In the genomic region with DNA sequence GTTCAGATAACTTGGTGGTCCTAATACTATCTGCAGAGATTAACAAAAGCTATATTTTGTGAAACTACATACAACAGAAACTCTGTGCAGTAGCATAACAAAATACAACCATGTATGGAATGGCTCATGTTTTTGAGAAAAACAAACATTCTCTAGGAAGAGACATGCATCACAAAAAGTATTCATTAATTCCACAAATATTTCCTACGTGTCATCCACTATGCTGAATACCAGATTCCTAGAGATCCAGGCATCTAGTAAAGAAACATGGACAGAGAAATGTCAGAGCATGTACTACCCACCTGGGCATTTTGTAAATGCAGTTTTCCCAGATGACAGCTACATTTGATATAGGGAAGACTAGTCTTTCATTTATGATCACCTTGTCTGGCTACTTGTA, we compare ENCODE assay signal across 34 cellular contexts.
"Had no signal": no experiment of that assay in that cellular context is flagged by ENCODE, and none has a peak within 500 bp of the region (broad histone marks: within the 10 kb centered on the region; RNA-seq: fewer than 3 reads in every experiment).

No MANE protein-coding gene starts in this region.

- H3K36me3 ChIP-seq: ascending aorta, breast epithelium, cardiac muscle cell, esophagus squamous epithelium, WERI-Rb-1 had no signal

- H2AFZ ChIP-seq: hepatocyte had no signal

- FAIRE-seq: endometrium, endothelial cell of umbilical vein had no signal

- H3K9me3 ChIP-seq: ascending aorta, breast epithelium, esophagus squamous epithelium, gastroesophageal sphincter, heart right ventricle had no signal

- H3K27ac ChIP-seq: ascending aorta, breast epithelium, cardiac muscle cell, epithelial cell of prostate, esophagus squamous epithelium, gastroesophageal sphincter, heart right ventricle, hepatocyte, WERI-Rb-1 had no signal

- H3K36me3 Mint-ChIP-seq: activated naive CD4-positive, alpha-beta T cell treated with anti-CD3 and anti-CD28 coated beads, Interleukin-2, amount 50 U/mL, for 24 hours; activated naive CD8-positive, alpha-beta T cell treated with anti-CD3 and anti-CD28 coated beads for 36 hours; brain had no signal

- H3K4me1 ChIP-seq: ascending aorta, breast epithelium, esophagus squamous epithelium, gastroesophageal sphincter had no signal

- H3K4me3 Mint-ChIP-seq: activated B cell treated with CpG ODN at 0.5 μM for 24 hours; activated CD8-positive, alpha-beta T cell treated with anti-CD3 and anti-CD28 coated beads for 36 hours; activated naive CD4-positive, alpha-beta T cell treated with anti-CD3 and anti-CD28 coated beads for 36 hours; activated naive CD4-positive, alpha-beta T cell treated with anti-CD3 and anti-CD28 coated beads, Interleukin-2, amount 50 U/mL, for 24 hours; activated naive CD8-positive, alpha-beta T cell treated with anti-CD3 and anti-CD28 coated beads for 36 hours; activated T-helper 1 cell treated with anti-CD3 and anti-CD28 coated beads, Interleukin-12 subunit alpha, Interleukin-12 subunit beta, Interleukin-2, Interleukin-4 antibody, amounts not matched to agents 30 ng/mL and 10 ng/mL and 1 ng/mL, durations not matched to agents 14 hours and 24 hours and 36 hours; brain; T-helper 2 cell treated with Interferon-gamma antibody and Interleukin-4, amounts not matched to agents 5 μg/mL and 100 μg/mL, for 36 hours had no signal

- H3K9me3 Mint-ChIP-seq: activated B cell treated with CpG ODN at 0.5 μM for 24 hours; activated CD8-positive, alpha-beta T cell treated with anti-CD3 and anti-CD28 coated beads for 36 hours; activated naive CD4-positive, alpha-beta T cell treated with anti-CD3 and anti-CD28 coated beads for 36 hours; activated naive CD4-positive, alpha-beta T cell treated with anti-CD3 and anti-CD28 coated beads, Interleukin-2, amount 50 U/mL, for 24 hours; activated naive CD8-positive, alpha-beta T cell treated with anti-CD3 and anti-CD28 coated beads for 36 hours; activated T-helper 1 cell treated with anti-CD3 and anti-CD28 coated beads, Interleukin-12 subunit alpha, Interleukin-12 subunit beta, Interleukin-2, Interleukin-4 antibody, amounts not matched to agents 30 ng/mL and 10 ng/mL and 1 ng/mL, durations not matched to agents 14 hours and 24 hours and 36 hours; activated T-helper 2 cell treated with anti-CD3 and anti-CD28 coated beads, Interferon-gamma antibody, Interleukin-2, Interleukin-4, amounts not matched to agents 10 μg/mL and 5 μg/mL and 100 μg/mL, durations not matched to agents 14 hours and 24 hours and 36 hours; brain; T-helper 2 cell treated with Interferon-gamma antibody and Interleukin-4, amounts not matched to agents 5 μg/mL and 100 μg/mL, for 36 hours had no signal

- H3K4me1 Mint-ChIP-seq: activated B cell treated with CpG ODN at 0.5 μM for 24 hours, brain had no signal

- H3K4me2 ChIP-seq: hepatocyte had no signal

- H3K27me3 ChIP-seq: ascending aorta, cardiac muscle cell, esophagus squamous epithelium, gastroesophageal sphincter, hepatocyte had no signal

- ATAC-seq: activated CD4-positive, CD25-positive, alpha-beta regulatory T cell treated with anti-CD3 and anti-CD28 coated beads, Interleukin-2, amount 50 U/mL, for 24 hours; activated CD8-positive, alpha-beta T cell treated with anti-CD3 and anti-CD28 coated beads for 36 hours; gastroesophageal sphincter; heart right ventricle had no signal

- H3K27me3 Mint-ChIP-seq: activated B cell treated with CpG ODN at 0.5 μM for 24 hours, brain had no signal

- H3K4me3 ChIP-seq: ascending aorta, breast epithelium, cardiac muscle cell, esophagus squamous epithelium, gastroesophageal sphincter, heart right ventricle, hepatocyte had no signal

- DNase-seq: activated B cell treated with CpG ODN at 0.5 μM for 24 hours; activated CD4-positive, alpha-beta T cell treated with anti-CD3 and anti-CD28 coated beads for 48 hours; activated CD4-positive, alpha-beta T cell treated with anti-CD3 and anti-CD28 coated beads, Interleukin-2, amount 50 U/mL, for 1 hour; activated CD4-positive, alpha-beta T cell treated with anti-CD3 and anti-CD28 coated beads, Interleukin-2, amount 50 U/mL, for 48 hours; activated CD8-positive, alpha-beta memory T cell treated with anti-CD3 and anti-CD28 coated beads for 24 hours; activated CD8-positive, alpha-beta T cell treated with anti-CD3 and anti-CD28 coated beads for 36 hours; activated effector memory CD4-positive, alpha-beta T cell treated with anti-CD3 and anti-CD28 coated beads, Interleukin-2, amount 50 U/mL, for 16 hours; activated naive CD4-positive, alpha-beta T cell treated with anti-CD3 and anti-CD28 coated beads for 36 hours; activated naive CD8-positive, alpha-beta T cell treated with anti-CD3 and anti-CD28 coated beads for 36 hours; activated T-cell treated with anti-CD3 and anti-CD28 coated beads, Interleukin-2, amount 50 U/mL, for 1 hour; activated T-cell treated with anti-CD3 and anti-CD28 coated beads, Interleukin-2, amount 50 U/mL, for 48 hours; central memory CD4-positive, alpha-beta T cell; cerebellar nuclear complex; cortex of kidney; effector CD8-positive, alpha-beta T cell; esophagus squamous epithelium; foreskin melanocyte; heart right ventricle; T1000; WERI-Rb-1 had no signal

- H3K27ac Mint-ChIP-seq: activated B cell treated with CpG ODN at 0.5 μM for 24 hours; activated CD8-positive, alpha-beta T cell treated with anti-CD3 and anti-CD28 coated beads for 36 hours; activated naive CD4-positive, alpha-beta T cell treated with anti-CD3 and anti-CD28 coated beads for 36 hours; activated naive CD4-positive, alpha-beta T cell treated with anti-CD3 and anti-CD28 coated beads, Interleukin-2, amount 50 U/mL, for 24 hours; activated naive CD8-positive, alpha-beta T cell treated with anti-CD3 and anti-CD28 coated beads for 36 hours; activated T-helper 1 cell treated with anti-CD3 and anti-CD28 coated beads, Interleukin-12 subunit alpha, Interleukin-12 subunit beta, Interleukin-2, Interleukin-4 antibody, amounts not matched to agents 30 ng/mL and 10 ng/mL and 1 ng/mL, durations not matched to agents 14 hours and 24 hours and 36 hours; activated T-helper 2 cell treated with anti-CD3 and anti-CD28 coated beads, Interferon-gamma antibody, Interleukin-2, Interleukin-4, amounts not matched to agents 10 μg/mL and 5 μg/mL and 100 μg/mL, durations not matched to agents 14 hours and 24 hours and 36 hours; T-helper 2 cell treated with Interferon-gamma antibody and Interleukin-4, amounts not matched to agents 5 μg/mL and 100 μg/mL, for 36 hours had no signal
